Comparison of ENCODE assay signal across 13 cellular contexts in the genomic region with DNA sequence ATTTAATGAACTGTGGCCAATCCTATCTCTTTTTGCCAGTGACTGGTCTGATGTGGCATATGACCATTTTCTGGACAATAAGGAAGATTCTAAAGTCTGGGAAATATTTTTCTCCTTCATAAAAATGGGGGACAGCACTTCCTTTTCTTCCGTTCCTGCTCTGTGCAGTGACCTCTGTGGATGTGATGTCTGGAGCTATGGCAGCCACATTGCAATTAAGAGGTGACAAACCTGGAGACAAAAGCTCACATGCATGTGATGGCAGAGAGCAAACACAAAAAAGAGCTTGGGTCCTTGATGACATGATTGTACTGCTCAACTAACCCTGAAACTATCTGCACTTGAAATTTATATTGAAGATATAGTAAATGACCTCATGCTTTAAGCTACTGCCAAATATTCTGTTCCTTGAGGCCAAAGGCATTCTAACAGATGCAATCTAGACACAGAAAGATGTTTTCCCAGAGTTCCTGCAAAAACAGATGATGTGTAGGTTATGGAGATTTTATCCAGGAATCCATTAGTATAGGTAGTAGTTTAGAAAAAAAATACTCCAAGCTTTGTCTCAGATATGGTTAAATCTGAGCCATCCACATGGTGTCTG. TPM values are rescaled to one million over a fixed set of nuclear protein-coding genes. Genes with fewer than 3 reads are reported as not detected.
A peak's percentile ranks its signal among the peaks of the same experiment; 100 is the strongest.
DNase-seq lines count a peak whose midpoint lies in the region; ATAC-seq and TF ChIP-seq lines count a peak whose summit lies in the region.
"Had no signal": no experiment of that assay in that cellular context is flagged by ENCODE, and none has a peak within 500 bp of the region (broad histone marks: within the 10 kb centered on the region; RNA-seq: fewer than 3 reads in every experiment).

No MANE protein-coding gene starts in this region.

- no peak overlapping the region for H3K9ac ChIP-seq in HUES48 (ENCODE audit: low read depth, low read length)

- H3K36me3 Mint-ChIP-seq in CD8-positive, alpha-beta T cell, result peaks cover 3% of the 10 kb centered on the region
- H3K36me3 Mint-ChIP-seq in MCF 10A (ENCODE audit: insufficient read depth, unreplicated experiment), result no peaks in the 10 kb centered on the region
- no peaks in the 10 kb centered on the region for H3K36me3 Mint-ChIP-seq in natural killer cell treated with Interleukin-12 subunit alpha and Interleukin-12 subunit beta and Interleukin-15 and Interleukin-18, amount 100 ng/mL, for 72 hours

- no peaks in the 10 kb centered on the region for H3K27me3 ChIP-seq in CD8-positive, alpha-beta T cell (ENCODE audit: insufficient read depth, low read length)
- H3K27me3 ChIP-seq in HUES48 (ENCODE audit: control insufficient read depth, insufficient read depth, low read length), result peaks cover 13% of the 10 kb centered on the region
- H3K27me3 ChIP-seq: adrenal gland had no signal

- no peak for ATAC-seq in CD8-positive, alpha-beta T cell
- ATAC-seq in natural killer cell treated with Interleukin-12 subunit alpha and Interleukin-12 subunit beta and Interleukin-15 and Interleukin-18, amount 100 ng/mL, for 72 hours, result no peak
- ATAC-seq: activated CD8-positive, alpha-beta T cell treated with anti-CD3 and anti-CD28 coated beads, Interleukin-2, amount 10 ng/mL, durations not matched to agents 7 days and 5 days; Panc1 had no signal

- TF ChIP-seq CTCF in CD8-positive, alpha-beta T cell (IDR thresholded peaks at IDR 0.05), result no peak
- TF ChIP-seq CTCF in MCF 10A (IDR thresholded peaks at IDR 0.05; ENCODE audit: unreplicated experiment), result no peak

- peaks cover 4% of the 10 kb centered on the region for H3K9me3 Mint-ChIP-seq in CD8-positive, alpha-beta T cell
- no peaks in the 10 kb centered on the region for H3K9me3 Mint-ChIP-seq in MCF 10A (ENCODE audit: unreplicated experiment)
- H3K9me3 Mint-ChIP-seq in natural killer cell treated with Interleukin-12 subunit alpha and Interleukin-12 subunit beta and Interleukin-15 and Interleukin-18, amount 100 ng/mL, for 72 hours, result peaks cover 3% of the 10 kb centered on the region
- H3K9me3 Mint-ChIP-seq: activated T-helper 1 cell treated with anti-CD3 and anti-CD28 coated beads, Interleukin-12 subunit alpha, Interleukin-12 subunit beta, Interleukin-2, Interleukin-4 antibody, amounts not matched to agents 30 ng/mL and 10 ng/mL and 1 ng/mL, durations not matched to agents 14 hours and 24 hours and 36 hours had no signal

- H3K36me3 ChIP-seq in CD8-positive, alpha-beta T cell (ENCODE audit: insufficient read depth, low read length), result no peaks in the 10 kb centered on the region
- no peaks in the 10 kb centered on the region for H3K36me3 ChIP-seq in HUES48 (ENCODE audit: control insufficient read depth, insufficient read depth, low read length)
- H3K36me3 ChIP-seq: adrenal gland had no signal

- H3K4me1 Mint-ChIP-seq in CD8-positive, alpha-beta T cell (ENCODE audit: low read depth), result peaks cover 24% of the 10 kb centered on the region
- peaks cover 14% of the 10 kb centered on the region for H3K4me1 Mint-ChIP-seq in MCF 10A (ENCODE audit: insufficient read depth, unreplicated experiment)
- H3K4me1 Mint-ChIP-seq in natural killer cell treated with Interleukin-12 subunit alpha and Interleukin-12 subunit beta and Interleukin-15 and Interleukin-18, amount 100 ng/mL, for 72 hours (ENCODE audit: low read depth in 2 of 2), result peaks cover 17 to 24% of the 10 kb centered on the region in 2 donors

- POLR2A ChIA-PET in CD8-positive, alpha-beta T cell (lab: Charles Lee), result no interaction called here
- POLR2A ChIA-PET in MCF 10A (lab: Yijun Ruan, JAX), result interaction anchor here (0.6 to 2.9 kb wide), 16 partner anchors 12 to 423 kb away, joined by 3 to 29 read pairs (median 5); partner anchors contain the start of gene LRIG2

- no peak overlapping the region for H3K4me3 ChIP-seq in CD8-positive, alpha-beta T cell (ENCODE audit: low read depth, low read length)
- H3K4me3 ChIP-seq in HUES48 (ENCODE audit: low read depth, low read length), result peak overlapping the region; percentile 78

- no peak for DNase-seq in CD8-positive, alpha-beta T cell
- DNase-seq in MCF 10A (ENCODE audit: unreplicated experiment) (no peak), islet precursor cell (no peak), HK-2 (ENCODE audit: unreplicated experiment) (no peak), NCI-H2081 treated with DMSO at 0.1 percent for 48 hours (lab: John Stamatoyannopoulos, UW) (no peak)
- no peak for DNase-seq in natural killer cell treated with Interleukin-12 subunit alpha and Interleukin-12 subunit beta and Interleukin-15 and Interleukin-18, amount 100 ng/mL, for 72 hours (ENCODE audit: low spot score)
- no peak for DNase-seq in activated CD8-positive, alpha-beta memory T cell treated with anti-CD3 and anti-CD28 coated beads, Interleukin-2, amount 50 U/mL, for 48 hours
- DNase-seq: activated CD8-positive, alpha-beta T cell treated with anti-CD3 and anti-CD28 coated beads, Interleukin-2, amount 10 ng/mL, durations not matched to agents 7 days and 5 days; NCI-H524 treated with DMSO at 0.1 percent for 48 hours had no signal

- H3K27me3 Mint-ChIP-seq in CD8-positive, alpha-beta T cell (ENCODE audit: low read depth), result peaks cover 6% of the 10 kb centered on the region
- no peaks in the 10 kb centered on the region for H3K27me3 Mint-ChIP-seq in MCF 10A (ENCODE audit: insufficient read depth, unreplicated experiment)
- peaks cover 25 to 37% of the 10 kb centered on the region in 2 donors for H3K27me3 Mint-ChIP-seq in natural killer cell treated with Interleukin-12 subunit alpha and Interleukin-12 subunit beta and Interleukin-15 and Interleukin-18, amount 100 ng/mL, for 72 hours

- intact Hi-C loops in CD8-positive, alpha-beta T cell (cut with DNase I, micrococcal nuclease), result loop anchor here in 1 of 2 experiments (10.0 kb wide), 1 partner anchor 1397 kb away; the partner anchor contains the start of gene SIKE1
- intact Hi-C loops in MCF 10A (cut with micrococcal nuclease), result no loop called here

- H3K27ac Mint-ChIP-seq in CD8-positive, alpha-beta T cell, result no peak overlapping the region
- H3K27ac Mint-ChIP-seq in MCF 10A (ENCODE audit: low read depth, unreplicated experiment), result peak overlapping the region; percentile 76
- no peak overlapping the region for H3K27ac Mint-ChIP-seq in natural killer cell treated with Interleukin-12 subunit alpha and Interleukin-12 subunit beta and Interleukin-15 and Interleukin-18, amount 100 ng/mL, for 72 hours
- H3K27ac Mint-ChIP-seq: activated CD8-positive, alpha-beta T cell treated with anti-CD3 and anti-CD28 coated beads, Interleukin-2, amount 10 ng/mL, durations not matched to agents 7 days and 5 days; activated T-helper 1 cell treated with anti-CD3 and anti-CD28 coated beads, Interleukin-12 subunit alpha, Interleukin-12 subunit beta, Interleukin-2, Interleukin-4 antibody, amounts not matched to agents 30 ng/mL and 10 ng/mL and 1 ng/mL, durations not matched to agents 14 hours and 24 hours and 36 hours had no signal

- CTCF ChIA-PET in CD8-positive, alpha-beta T cell (lab: Charles Lee), result interaction anchor here (0.7 to 1.4 kb wide), 3 partner anchors 9 to 678 kb away, joined by 3 read pairs; partner anchors contain the start of gene PPM1J
- CTCF ChIA-PET in MCF 10A (lab: Yijun Ruan, JAX), result interaction anchor here (0.6 to 4.6 kb wide), 12 partner anchors 8 to 284 kb away, joined by 3 to 66 read pairs (median 4); no protein-coding TSS in a partner anchor

- no peak overlapping the region for H3K27ac ChIP-seq in CD8-positive, alpha-beta T cell (ENCODE audit: low read depth, low read length)
- H3K27ac ChIP-seq in HUES48 (ENCODE audit: low read depth, low read length), result no peak overlapping the region

- H3K9me3 ChIP-seq in CD8-positive, alpha-beta T cell (ENCODE audit: low read length), result no peaks in the 10 kb centered on the region
- H3K9me3 ChIP-seq in HUES48 (ENCODE audit: control insufficient read depth, insufficient read depth, low read length), result no peaks in the 10 kb centered on the region; the same call in 1 of the 2 replicates
- H3K9me3 ChIP-seq: adrenal gland had no signal

- H3K4me3 Mint-ChIP-seq in CD8-positive, alpha-beta T cell, result peak overlapping the region; percentile 95
- peak overlapping the region; percentile 93 for H3K4me3 Mint-ChIP-seq in MCF 10A (ENCODE audit: unreplicated experiment)
- H3K4me3 Mint-ChIP-seq in natural killer cell treated with Interleukin-12 subunit alpha and Interleukin-12 subunit beta and Interleukin-15 and Interleukin-18, amount 100 ng/mL, for 72 hours, result peak overlapping the region; percentile 92

- BruUV-seq in MCF 10A (replicated peaks; lab: Mats Ljungman, UMichigan), result no TSS peak

- peaks cover 13% of the 10 kb centered on the region for H3K4me1 ChIP-seq in CD8-positive, alpha-beta T cell (ENCODE audit: insufficient read depth, low read length)
- H3K4me1 ChIP-seq in HUES48 (ENCODE audit: control insufficient read depth, insufficient read depth, low read length), result peaks cover 18% of the 10 kb centered on the region

RNA-seq across cellular contexts. Expression of gene MAGI3, which starts 2.2 kb away (rescaled TPM):
- total RNA-seq in CD8-positive, alpha-beta T cell, result 1 to 10 TPM; 1.7 to 3.2 TPM
- 12.8 and 14.3 TPM in 2 replicates for total RNA-seq in MCF 10A (2022)
- 1 to 10 TPM; 1.5 to 3.5 TPM for total RNA-seq in natural killer cell treated with Interleukin-12 subunit alpha and Interleukin-12 subunit beta and Interleukin-15 and Interleukin-18, amount 100 ng/mL, for 72 hours
